In genomic region chrX:150364347-150365050, GRCh38 we compare ENCODE assay signal across 8 cellular contexts. TPM values are rescaled to one million over a fixed set of nuclear protein-coding genes. Genes with fewer than 3 reads are reported as not detected.
DNase-seq lines count a peak whose midpoint lies in the region; ATAC-seq, FAIRE-seq and TF ChIP-seq lines count a peak whose summit lies in the region.

No MANE protein-coding gene starts in this region.

- no peaks in the 10 kb centered on the region for H3K36me3 ChIP-seq in HAP-1 (replicated peaks)
- no peaks in the 10 kb centered on the region; the same call in 1 of the 2 replicates for H3K36me3 ChIP-seq in SJSA1
- H3K36me3 ChIP-seq in lower lobe of right lung = no peaks in the 10 kb centered on the region
- no peaks in the 10 kb centered on the region for H3K36me3 ChIP-seq in stomach smooth muscle (ENCODE audit: control insufficient read depth in 2 of 2, insufficient read depth in 2 of 2, low read length in 2 of 2)

- H3K27me3 Mint-ChIP-seq in dendritic cell treated with granulocyte-macrophage colony-stimulating factor and Interleukin-4, amounts not matched to agents 40 ng/mL and 50 ng/mL, for 4 days = peaks cover 65% of the 10 kb centered on the region

- in situ Hi-C loops in HAP-1 (cut with MboI; ENCODE audit: low sequenced_read_pairs) = loop anchor here (25.0 kb wide), 1 partner anchor 402 kb away; no protein-coding TSS in a partner anchor

- H3K4me1 ChIP-seq in HAP-1 (peaks cover 5% of the 10 kb centered on the region), SJSA1 (replicated peaks) (peaks cover 21% of the 10 kb centered on the region), lower lobe of right lung (peaks cover 12% of the 10 kb centered on the region), stomach smooth muscle (ENCODE audit: control insufficient read depth, insufficient read depth, low read length) (peaks cover 13% of the 10 kb centered on the region)

- no peaks in the 10 kb centered on the region for H3K9me3 Mint-ChIP-seq in dendritic cell treated with granulocyte-macrophage colony-stimulating factor and Interleukin-4, amounts not matched to agents 40 ng/mL and 50 ng/mL, for 4 days

- H3K4me3 ChIP-seq in HAP-1 (peak overlapping the region; percentile 52), SJSA1 (peak overlapping the region; percentile 73), lower lobe of right lung (peak overlapping the region; percentile 63), stomach smooth muscle (ENCODE audit: low read length in 2 of 2) (peak overlapping the region; percentile 65 to 74)

- peak overlapping the region; percentile 70 for H3K4me3 Mint-ChIP-seq in dendritic cell treated with granulocyte-macrophage colony-stimulating factor and Interleukin-4, amounts not matched to agents 40 ng/mL and 50 ng/mL, for 4 days

- intact Hi-C loops in dendritic cell treated with granulocyte-macrophage colony-stimulating factor and Interleukin-4, amounts not matched to agents 40 ng/mL and 50 ng/mL, for 4 days (cut with micrococcal nuclease) = loop anchor here (10.0 kb wide), 1 partner anchor 120 kb away; no protein-coding TSS in a partner anchor
- intact Hi-C loops in lower lobe of right lung (cut with DNase I) = no loop called here

- peak overlapping the region; percentile 13 to 53 for H3K9ac ChIP-seq in stomach smooth muscle (ENCODE audit: low read length in 2 of 2)

- DNase-seq in HAP-1 (ENCODE audit: low spot score in 2 of 2) (peak; percentile 15 to 59), SJSA1 (ENCODE audit: low read depth in 1 of 2, low spot score in 2 of 2) (peak; percentile 40 to 42), lower lobe of right lung (peak; percentile 45), RCC 7860 (ENCODE audit: low spot score) (no peak), GM12891 (ENCODE audit: insufficient read length, low spot score) (no peak)

- TF ChIP-seq CTCF in lower lobe of right lung (IDR thresholded peaks at IDR 0.05) = no peak

- no peak overlapping the region for H3K27ac Mint-ChIP-seq in dendritic cell treated with granulocyte-macrophage colony-stimulating factor and Interleukin-4, amounts not matched to agents 40 ng/mL and 50 ng/mL, for 4 days

- FAIRE-seq in RCC 7860 (lab: Jason Lieb, UNC) = no peak
- FAIRE-seq in GM12891 (lab: Jason Lieb, UNC) = no peak

- H3K27me3 ChIP-seq in HAP-1 (ENCODE audit: low read depth) = no peaks in the 10 kb centered on the region
- H3K27me3 ChIP-seq in SJSA1 (replicated peaks) = no peaks in the 10 kb centered on the region
- peaks cover 5% of the 10 kb centered on the region for H3K27me3 ChIP-seq in lower lobe of right lung (ENCODE audit: low read depth)
- peaks cover 0 to 7% of the 10 kb centered on the region in 2 donors for H3K27me3 ChIP-seq in stomach smooth muscle (ENCODE audit: control insufficient read depth in 1 of 2, insufficient read depth in 2 of 2, low read length in 2 of 2)

- H3K9me3 ChIP-seq in HAP-1 = no peaks in the 10 kb centered on the region
- H3K9me3 ChIP-seq in SJSA1 (replicated peaks) = no peaks in the 10 kb centered on the region
- H3K9me3 ChIP-seq in lower lobe of right lung = no peaks in the 10 kb centered on the region
- no peaks in the 10 kb centered on the region for H3K9me3 ChIP-seq in stomach smooth muscle (ENCODE audit: control insufficient read depth in 2 of 2, low read length in 2 of 2)

- peak overlapping the region; percentile 51 for H3K27ac ChIP-seq in SJSA1
- H3K27ac ChIP-seq in lower lobe of right lung = peak overlapping the region; percentile 68
- peak overlapping the region; percentile 66 for H3K27ac ChIP-seq in stomach smooth muscle (ENCODE audit: low read length)

- H3K36me3 Mint-ChIP-seq in dendritic cell treated with granulocyte-macrophage colony-stimulating factor and Interleukin-4, amounts not matched to agents 40 ng/mL and 50 ng/mL, for 4 days (ENCODE audit: low read depth) = no peaks in the 10 kb centered on the region

- ATAC-seq in lower lobe of right lung (peak; percentile 20 to 22), GM21526 (IDR thresholded peaks at IDR 0.05; ENCODE audit: low FRiP score, unreplicated experiment) (no peak)

- no peak for TF ChIP-seq POLR2A in GM12891 (IDR thresholded peaks at IDR 0.05; ENCODE audit: low read depth, low read length)

- peaks cover 38% of the 10 kb centered on the region for H3K4me1 Mint-ChIP-seq in dendritic cell treated with granulocyte-macrophage colony-stimulating factor and Interleukin-4, amounts not matched to agents 40 ng/mL and 50 ng/mL, for 4 days (ENCODE audit: low read depth)

TF ChIP-seq in GM12891, 5 proteins besides CTCF, POLR2A, EP300 and RAD21:
- TF ChIP-seq POLR2AphosphoS5 (IDR thresholded peaks at IDR 0.05; ENCODE audit: low read depth, low read length) (no peak), PAX5 (IDR thresholded peaks at IDR 0.05; ENCODE audit: insufficient read depth, low read length, severe bottlenecking) (no peak), POU2F2 (IDR thresholded peaks at IDR 0.05; ENCODE audit: low read depth, low read length) (no peak)

RNA-seq across cellular contexts. Expression of gene MAMLD1, which starts 1.4 kb away (rescaled TPM):
- 3.7 and 11.4 TPM in 2 replicates for total RNA-seq in SJSA1 (2014; rRNA removed; shearing (Covaris generic))
- total RNA-seq in lower lobe of right lung = 3.0 TPM
- polyA plus RNA-seq in GM12891 (2012; ENCODE audit: low read depth, missing spikeins) = not detected

Comparison
In these comparisons a context has a peak if more than half of its experiments do, and no peak if none do; other contexts are left out.
1. DNase-seq: peak in HAP-1 (2 of 2), SJSA1 (2 of 2) and lower lobe of right lung (single experiment); none in RCC 7860 (single experiment) and GM12891 (single experiment).
2. Peak in every context shown above with its lines, with median percentiles within 50 percentile points of each other: H3K4me3 ChIP-seq and H3K27ac ChIP-seq.